Comparison of ENCODE assay signal across 9 cellular contexts in genomic region chr10:43121444-43121843, GRCh38. TPM values are rescaled to one million over a fixed set of nuclear protein-coding genes. Genes with fewer than 3 reads are reported as not detected.
DNase-seq lines count a peak whose midpoint lies in the region; ATAC-seq and TF ChIP-seq lines count a peak whose summit lies in the region.
"Had no signal": no experiment of that assay in that cellular context is flagged by ENCODE, and none has a peak within 500 bp of the region (broad histone marks: within the 10 kb centered on the region; RNA-seq: fewer than 3 reads in every experiment).

No MANE protein-coding gene starts in this region.

- peaks cover 30% of the 10 kb centered on the region for H3K4me1 Mint-ChIP-seq in activated T-cell treated with anti-CD3 and anti-CD28 coated beads, Interleukin-2, amount 50 U/mL, for 72 hours (ENCODE audit: low read depth)
- peaks cover 34 to 41% of the 10 kb centered on the region in 2 donors for H3K4me1 Mint-ChIP-seq in stimulated activated naive B cell treated with anti-CD40 and anti-IgM and Interleukin-4, amounts not matched to agents 10 μg/mL and 1 μg/mL and 100 μg/mL, for 72 hours

- no peak overlapping the region for H3K27ac ChIP-seq in IMR-90 (ENCODE audit: insufficient read depth, low read length)

- H3K56ac ChIP-seq in IMR-90 (ENCODE audit: extremely low read depth, insufficient read depth, low read length): no peak overlapping the region

- H2BK5ac ChIP-seq in IMR-90 (ENCODE audit: low read depth, low read length, poor library complexity, severe bottlenecking): no peak overlapping the region

- no TSS peak for BruUV-seq in IMR-90 (replicated peaks; lab: Mats Ljungman, UMichigan)

- H3K9ac ChIP-seq in IMR-90 (ENCODE audit: low read depth, low read length): no peak overlapping the region

- no peak overlapping the region for H3K4ac ChIP-seq in IMR-90 (ENCODE audit: low read depth, low read length)

- no peak overlapping the region for H3K4me2 ChIP-seq in IMR-90 (ENCODE audit: low read depth, low read length)

- H3K9me1 ChIP-seq in IMR-90 (ENCODE audit: insufficient read depth, low read length): 0 out of 2 replicates have a peak, but pooled peaks cover 4% of the 10 kb centered on the region

- dilution Hi-C loops in IMR-90 (cut with HindIII; ENCODE audit: low sequenced_read_pairs, unreplicated experiment): no loop called here

- H3K14ac ChIP-seq in IMR-90 (replicated peaks; ENCODE audit: low read depth, low read length): no peak overlapping the region

- H2BK15ac ChIP-seq in IMR-90 (ENCODE audit: low read depth, low read length): no peak overlapping the region

- H2BK20ac ChIP-seq in IMR-90 (ENCODE audit: low read depth, low read length): no peak overlapping the region

- H4K20me1 ChIP-seq in IMR-90 (ENCODE audit: insufficient read depth, low read length): no peaks in the 10 kb centered on the region

- TF ChIP-seq POLR2A in IMR-90 (IDR thresholded peaks at IDR 0.05; ENCODE audit: low read depth, low read length): no peak

- ATAC-seq in activated T-cell treated with anti-CD3 and anti-CD28 coated beads, Interleukin-2, amount 50 U/mL, for 72 hours (replicated peaks in 1 of 2): peak; percentile 1 to 3
- ATAC-seq in IMR-90 (ENCODE audit: low read depth) (peak; percentile 15; the same call in 1 of the 2 replicates), HG03039 (IDR thresholded peaks at IDR 0.05; ENCODE audit: unreplicated experiment) (no peak), GM21529 (IDR thresholded peaks at IDR 0.05; ENCODE audit: unreplicated experiment) (no peak)
- ATAC-seq in stimulated activated naive B cell treated with anti-CD40 and anti-IgM and Interleukin-4, amounts not matched to agents 10 μg/mL and 1 μg/mL and 100 μg/mL, for 72 hours (replicated peaks): peak; percentile 23 to 45

- H3K9me3 ChIP-seq in IMR-90 (ENCODE audit: control insufficient read depth, insufficient read depth, low read length): no peaks in the 10 kb centered on the region

- no peak overlapping the region for H4K5ac ChIP-seq in IMR-90 (ENCODE audit: low read depth, low read length)

- POLR2A ChIA-PET in IMR-90 (lab: Charles Lee; ENCODE audit: unreplicated experiment): no interaction called here

- no peak overlapping the region for H2AK5ac ChIP-seq in IMR-90 (ENCODE audit: low read depth, low read length)

- TF ChIP-seq RAD21 in IMR-90 (IDR thresholded peaks at IDR 0.05; ENCODE audit: low read length): no peak

- no peak overlapping the region for H2AFZ ChIP-seq in IMR-90 (replicated peaks; ENCODE audit: low read length, poor library complexity)

- H3K27ac Mint-ChIP-seq in activated T-cell treated with anti-CD3 and anti-CD28 coated beads, Interleukin-2, amount 50 U/mL, for 72 hours: peak overlapping the region; percentile 80
- H3K27ac Mint-ChIP-seq in stimulated activated naive B cell treated with anti-CD40 and anti-IgM and Interleukin-4, amounts not matched to agents 10 μg/mL and 1 μg/mL and 100 μg/mL, for 72 hours: peak overlapping the region; percentile 11

- no peak overlapping the region for H4K8ac ChIP-seq in IMR-90 (ENCODE audit: low read depth in 2 of 2, low read length in 2 of 2)

- intact Hi-C loops in IMR-90 (cut with micrococcal nuclease): no loop called here

- H3K18ac ChIP-seq in IMR-90 (ENCODE audit: low read depth, low read length): no peak overlapping the region

- H3K4me3 ChIP-seq in IMR-90 (ENCODE audit: insufficient read depth, low read depth, low read length): no peak overlapping the region

- no peaks in the 10 kb centered on the region for H3K9me3 Mint-ChIP-seq in activated T-cell treated with anti-CD3 and anti-CD28 coated beads, Interleukin-2, amount 50 U/mL, for 72 hours
- H3K9me3 Mint-ChIP-seq in stimulated activated naive B cell treated with anti-CD40 and anti-IgM and Interleukin-4, amounts not matched to agents 10 μg/mL and 1 μg/mL and 100 μg/mL, for 72 hours: no peaks in the 10 kb centered on the region

- H3K79me1 ChIP-seq in IMR-90 (ENCODE audit: low read depth in 1 of 2, low read length in 2 of 2): no peaks in the 10 kb centered on the region

- no peak overlapping the region for H4K91ac ChIP-seq in IMR-90 (ENCODE audit: insufficient read depth, low read depth, low read length)

- no CpG with 5 or more reads among the region's 1 CpG for WGBS in IMR-90 (ENCODE audit: extremely low coverage in 2 of 2, insufficient read length in 1 of 2), 2 experiments

- no peak for TF ChIP-seq CTCF in IMR-90 (conservative IDR thresholded peaks at IDR 0.05; ENCODE audit: low read depth, low read length)

- peaks cover 36% of the 10 kb centered on the region for H3K27me3 ChIP-seq in IMR-90 (ENCODE audit: control insufficient read depth, insufficient read depth, low read length)

- H3K36me3 Mint-ChIP-seq in activated T-cell treated with anti-CD3 and anti-CD28 coated beads, Interleukin-2, amount 50 U/mL, for 72 hours (ENCODE audit: insufficient read depth in 2 of 2): no peaks in the 10 kb centered on the region
- no peaks in the 10 kb centered on the region for H3K36me3 Mint-ChIP-seq in stimulated activated naive B cell treated with anti-CD40 and anti-IgM and Interleukin-4, amounts not matched to agents 10 μg/mL and 1 μg/mL and 100 μg/mL, for 72 hours

- no peaks in the 10 kb centered on the region for H3K27me3 Mint-ChIP-seq in activated T-cell treated with anti-CD3 and anti-CD28 coated beads, Interleukin-2, amount 50 U/mL, for 72 hours (ENCODE audit: low read depth)
- H3K27me3 Mint-ChIP-seq in stimulated activated naive B cell treated with anti-CD40 and anti-IgM and Interleukin-4, amounts not matched to agents 10 μg/mL and 1 μg/mL and 100 μg/mL, for 72 hours: no peaks in the 10 kb centered on the region

- CTCF ChIA-PET in IMR-90 (lab: Yijun Ruan, JAX): no interaction called here

- DNase-seq in activated T-cell treated with anti-CD3 and anti-CD28 coated beads, Interleukin-2, amount 50 U/mL, for 72 hours: no peak
- DNase-seq in activated T-cell treated with anti-CD3 and anti-CD28 coated beads, Interleukin-2, amount 50 U/mL, for 1 hour: no peak
- DNase-seq in IMR-90 (no peak), brain pericyte (ENCODE audit: low read depth, low spot score) (peak; percentile 57), NCI-H2107 treated with DMSO at 0.1 percent for 48 hours (lab: John Stamatoyannopoulos, UW; ENCODE audit: unreplicated experiment) (no peak)
- no peak for DNase-seq in stimulated activated naive B cell treated with anti-CD40 and anti-IgM and Interleukin-4, amounts not matched to agents 10 μg/mL and 1 μg/mL and 100 μg/mL, for 72 hours
- DNase-seq: NCI-H2029 had no signal

- H2AK9ac ChIP-seq in IMR-90 (replicated peaks; ENCODE audit: low read depth, low read length, poor library complexity): no peak overlapping the region

- no peak overlapping the region for H3K23ac ChIP-seq in IMR-90 (ENCODE audit: low read depth, low read length)

- no peaks in the 10 kb centered on the region for H3K36me3 ChIP-seq in IMR-90 (ENCODE audit: control insufficient read depth, insufficient read depth, low read length)

- no peak overlapping the region for H2BK120ac ChIP-seq in IMR-90 (ENCODE audit: low read depth, low read length)

- in situ Hi-C loops in IMR-90 (cut with MboI; ENCODE audit: low sequenced_read_pairs): no loop called here

- peak overlapping the region; percentile 74 to 77 for H3K4me3 Mint-ChIP-seq in activated T-cell treated with anti-CD3 and anti-CD28 coated beads, Interleukin-2, amount 50 U/mL, for 72 hours
- peak overlapping the region in 1 of 2 donors; percentile 11 for H3K4me3 Mint-ChIP-seq in stimulated activated naive B cell treated with anti-CD40 and anti-IgM and Interleukin-4, amounts not matched to agents 10 μg/mL and 1 μg/mL and 100 μg/mL, for 72 hours

- no peaks in the 10 kb centered on the region for H3K4me1 ChIP-seq in IMR-90 (ENCODE audit: control insufficient read depth, insufficient read depth, low read length)

TF ChIP-seq in IMR-90, 13 proteins besides CTCF, POLR2A, EP300 and RAD21 (continues in another document):
- TF ChIP-seq MAZ (IDR thresholded peaks at IDR 0.05; ENCODE audit: borderline replicate concordance, low read depth, low read length) (no peak), SMC3 (IDR thresholded peaks at IDR 0.05; ENCODE audit: low read depth, low read length) (no peak), CHD1 (IDR thresholded peaks at IDR 0.05; ENCODE audit: low read depth, low read length) (no peak), CEBPB (IDR thresholded peaks at IDR 0.05; ENCODE audit: low read depth, low read length) (no peak), ELK1 (IDR thresholded peaks at IDR 0.05; ENCODE audit: borderline replicate concordance, low read depth, low read length) (no peak), USF2 (IDR thresholded peaks at IDR 0.05; ENCODE audit: low read depth, low read length) (no peak), RFX5 (IDR thresholded peaks at IDR 0.05; ENCODE audit: low read depth, low read length) (no peak), RCOR1 (IDR thresholded peaks at IDR 0.05; ENCODE audit: insufficient replicate concordance, low read length) (no peak), NFE2L2 (IDR thresholded peaks at IDR 0.05; ENCODE audit: low read depth, low read length) (no peak)

RNA-seq across cellular contexts. Expression of gene CSGALNACT2, which starts 16.8 kb away (rescaled TPM):
- 10 to 100 TPM; 51.3 to 55.2 TPM for total RNA-seq in activated T-cell treated with anti-CD3 and anti-CD28 coated beads, Interleukin-2, amount 50 U/mL, for 72 hours
- total RNA-seq in IMR-90 (2012; rRNA removed): 6.5 and 11.4 TPM in 2 replicates
- polyA plus RNA-seq in IMR-90 (2012; rRNA removed): 11.7 and 13.1 TPM in 2 replicates
- 1.4 and 5.2 TPM in 2 replicates for polyA plus RNA-seq in IMR-90 (2012; cell fraction: cytosol; rRNA removed)
- 1.8 and 19.5 TPM in 2 replicates for polyA plus RNA-seq in IMR-90 (2012; cell fraction: nucleus; rRNA removed; ENCODE audit: low replicate concordance)

RNA-seq across cellular contexts. Expression of gene RET, which starts 44.6 kb away (rescaled TPM):
- under 1 TPM; 0.29 to 0.67 TPM for total RNA-seq in activated T-cell treated with anti-CD3 and anti-CD28 coated beads, Interleukin-2, amount 50 U/mL, for 72 hours
- total RNA-seq in IMR-90 (2012; rRNA removed): 0.18 and 0.28 TPM in 2 replicates
- 0.10 and 0.26 TPM in 2 replicates for polyA plus RNA-seq in IMR-90 (2012; rRNA removed)
- 0.08 and 0.24 TPM in 2 replicates for polyA plus RNA-seq in IMR-90 (2012; cell fraction: cytosol; rRNA removed)
- 0.14 and 0.25 TPM in 2 replicates for polyA plus RNA-seq in IMR-90 (2012; cell fraction: nucleus; rRNA removed; ENCODE audit: low replicate concordance)

Comparison
In these comparisons a context has a peak if more than half of its experiments do, and no peak if none do; other contexts are left out.
1. ATAC-seq: peak in activated T-cell treated with anti-CD3 and anti-CD28 coated beads, Interleukin-2, amount 50 U/mL, for 72 hours (2 of 2), IMR-90 (single experiment) and stimulated activated naive B cell treated with anti-CD40 and anti-IgM and Interleukin-4, amounts not matched to agents 10 μg/mL and 1 μg/mL and 100 μg/mL, for 72 hours (2 of 2); none in HG03039 (single experiment) and GM21529 (single experiment).